1 cellular context compared by ENCODE assay signal in genomic region chr16:1432388-1433262, GRCh38.
TF ChIP-seq lines count a peak whose summit lies in the region.

No MANE protein-coding gene starts in this region.

TF ChIP-seq in HEK293, 187 proteins besides CTCF, POLR2A, EP300 and RAD21 (continued from another document):
- TF ChIP-seq ZNF513 (tag by site-specific recombination; IDR thresholded peaks at IDR 0.05) = 0 out of 2 replicates have a peak, but pooled peaks have one; percentile 38
- TF ChIP-seq ZNF747 (tag by site-specific recombination; IDR thresholded peaks at IDR 0.05) = no peak
- TF ChIP-seq ZNF768 (tag by site-specific recombination; IDR thresholded peaks at IDR 0.05) = no peak
TF ChIP-seq in HEK293: peak in this region for 2.
